In genomic region chr13:111510502-111511218, GRCh38 we compare ENCODE assay signal across 29 cellular contexts.
"Had no signal": no experiment of that assay in that cellular context is flagged by ENCODE, and none has a peak within 500 bp of the region (broad histone marks: within the 10 kb centered on the region; RNA-seq: fewer than 3 reads in every experiment).

No MANE protein-coding gene starts in this region.

- H3K4me3 ChIP-seq: body of pancreas, colonic mucosa, dorsolateral prefrontal cortex, gastroesophageal sphincter, thyroid gland, upper lobe of left lung, vagina had no signal

- DNase-seq: activated CD4-positive, alpha-beta T cell treated with anti-CD3 and anti-CD28 coated beads for 48 hours; activated CD4-positive, alpha-beta T cell treated with anti-CD3 and anti-CD28 coated beads, Interleukin-2, amount 50 U/mL, for 48 hours; activated CD8-positive, alpha-beta memory T cell treated with anti-CD3 and anti-CD28 coated beads, Interleukin-2, amount 50 U/mL, for 48 hours; activated naive CD4-positive, alpha-beta T cell treated with Interleukin-2 at 50 U/mL for 16 hours; activated T-cell treated with anti-CD3 and anti-CD28 coated beads, Interleukin-2, amount 50 U/mL, for 4 hours; body of pancreas; cerebellar nuclear complex; dorsolateral prefrontal cortex; effector memory CD8-positive, alpha-beta T cell; erythroblast; hippocampal formation; left colon; midbrain; naive thymus-derived CD4-positive, alpha-beta T cell; nucleus accumbens; right cardiac atrium; stimulated activated CD4-positive, alpha-beta T cell treated with anti-CD3 and anti-CD28 coated beads, Interleukin-12 subunit alpha, Interleukin-12 subunit beta, amount 100 ng/mL, for 4 hours; stimulated activated CD4-positive, alpha-beta T cell treated with anti-CD3 and anti-CD28 coated beads, Interleukin-4, amount 100 ng/mL, for 24 hours; substantia nigra; T-helper 9 cell; thyroid gland; upper lobe of left lung had no signal

- H3K27me3 ChIP-seq: body of pancreas, colonic mucosa, thyroid gland, upper lobe of left lung, vagina had no signal

- H3K27ac ChIP-seq: body of pancreas, colonic mucosa, dorsolateral prefrontal cortex, gastroesophageal sphincter, parathyroid adenoma, thyroid gland, upper lobe of left lung, vagina, VCaP had no signal

- ATAC-seq: activated CD4-positive, CD25-positive, alpha-beta regulatory T cell treated with anti-CD3 and anti-CD28 coated beads, Interleukin-2, amount 50 U/mL, for 24 hours; body of pancreas; effector memory CD8-positive, alpha-beta T cell; left colon; right cardiac atrium; stimulated activated effector memory CD8-positive, alpha-beta T cell treated with anti-CD3 and anti-CD28 coated beads, Interleukin-12 subunit alpha, Interleukin-12 subunit beta, amount 100 ng/mL, for 72 hours had no signal

- H3K4me1 ChIP-seq: body of pancreas, colonic mucosa, gastroesophageal sphincter, parathyroid adenoma, thyroid gland, upper lobe of left lung, vagina had no signal

- H3K36me3 ChIP-seq: colonic mucosa, gastroesophageal sphincter, thyroid gland, upper lobe of left lung, vagina had no signal

- H3K9ac ChIP-seq: parathyroid adenoma had no signal

- H3K9me3 ChIP-seq: body of pancreas, colonic mucosa, gastroesophageal sphincter, thyroid gland, upper lobe of left lung, vagina had no signal

- H2AFZ ChIP-seq: parathyroid adenoma had no signal
